ENCODE assay signal across 8 cellular contexts in genomic region chr5:134649163-134649916, GRCh38. TPM values are rescaled to one million over a fixed set of nuclear protein-coding genes. Genes with fewer than 3 reads are reported as not detected.
DNase-seq lines count a peak whose midpoint lies in the region; ATAC-seq and TF ChIP-seq lines count a peak whose summit lies in the region.

No MANE protein-coding gene starts in this region.

- H3K4me1 ChIP-seq in CD8-positive, alpha-beta memory T cell (ENCODE audit: insufficient read depth, low read length): peaks cover 10% of the 10 kb centered on the region
- H3K4me1 ChIP-seq in GM23248 (ENCODE audit: insufficient read depth) (peaks cover 15% of the 10 kb centered on the region), duodenal mucosa (ENCODE audit: control insufficient read depth in 1 of 2, insufficient read depth in 2 of 2, low read length in 2 of 2) (peaks cover 4 to 8% of the 10 kb centered on the region in 2 donors), uterus (no peaks in the 10 kb centered on the region)

- CTCF ChIA-PET in CD8-positive, alpha-beta memory T cell (lab: Charles Lee): no interaction called here
- CTCF ChIA-PET in RWPE1 (lab: Yijun Ruan, JAX): no interaction called here

- POLR2A ChIA-PET in CD8-positive, alpha-beta memory T cell (lab: Charles Lee): interaction anchor here (1.0 to 1.2 kb wide), 3 partner anchors 15 to 681 kb away, joined by 3 to 6 read pairs (median 5); partner anchors contain the start of genes C5orf15 and UBE2B
- POLR2A ChIA-PET in RWPE1 (lab: Yijun Ruan, JAX; ENCODE audit: low non-redundant PET): interaction anchor here (0.6 to 1.1 kb wide), 2 partner anchors 11 to 278 kb away, joined by 3 to 9 read pairs; partner anchors contain the start of gene UBE2B

- no peaks in the 10 kb centered on the region for H3K27me3 Mint-ChIP-seq in CD8-positive, alpha-beta memory T cell
- no peaks in the 10 kb centered on the region for H3K27me3 Mint-ChIP-seq in mesothelial cell of epicardium (ENCODE audit: low read depth)

- H3K9ac ChIP-seq in GM23248 (peak overlapping the region; percentile 97), duodenal mucosa (ENCODE audit: low read depth in 1 of 2, low read length in 2 of 2) (peak overlapping the region; percentile 99 to 100)

- peak overlapping the region; percentile 71 for H3K4me3 ChIP-seq in CD8-positive, alpha-beta memory T cell (ENCODE audit: low read length)
- H3K4me3 ChIP-seq in GM23248 (peak overlapping the region; percentile 92), duodenal mucosa (ENCODE audit: low read depth in 1 of 2, low read length in 2 of 2) (peak overlapping the region; percentile 96 to 99), uterus (peak overlapping the region; percentile 83 to 94)

- peak overlapping the region; percentile 96 to 100 (median 98) for H3K27ac Mint-ChIP-seq in CD8-positive, alpha-beta memory T cell
- H3K27ac Mint-ChIP-seq in mesothelial cell of epicardium: peak overlapping the region; percentile 98

- DNase-seq in CD8-positive, alpha-beta memory T cell: peak in 3 of 5 donors; percentile 1 to 16 (median 7)
- DNase-seq in GM23248 (peak; percentile 54), RWPE1 (ENCODE audit: low spot score) (peak; percentile 45), mesothelial cell of epicardium (ENCODE audit: low spot score in 2 of 2, unreplicated experiment in 2 of 2) (no peak), uterus (peak in 1 of 2 donors; percentile 31), NCI-H2107 treated with DMSO at 0.1 percent for 48 hours (lab: John Stamatoyannopoulos, UW; ENCODE audit: unreplicated experiment) (no peak)

- H3K4me2 ChIP-seq in GM23248 (ENCODE audit: unreplicated experiment): peak overlapping the region; percentile 98

- H3K36me3 ChIP-seq in CD8-positive, alpha-beta memory T cell (ENCODE audit: insufficient read depth, low read length): no peaks in the 10 kb centered on the region
- H3K36me3 ChIP-seq in GM23248 (ENCODE audit: low read depth) (no peaks in the 10 kb centered on the region), duodenal mucosa (ENCODE audit: control insufficient read depth in 1 of 2, insufficient read depth in 2 of 2, low read length in 2 of 2) (peaks cover 0 to 4% of the 10 kb centered on the region in 2 donors), uterus (no peaks in the 10 kb centered on the region)

- no peaks in the 10 kb centered on the region for H3K9me3 ChIP-seq in CD8-positive, alpha-beta memory T cell (ENCODE audit: low read length)
- H3K9me3 ChIP-seq in GM23248 (ENCODE audit: low read depth): no peaks in the 10 kb centered on the region
- no peaks in the 10 kb centered on the region for H3K9me3 ChIP-seq in duodenal mucosa (ENCODE audit: control insufficient read depth in 1 of 2, low read length in 2 of 2)
- H3K9me3 ChIP-seq in uterus: no peaks in the 10 kb centered on the region

- no peak for ATAC-seq in HG02588 (IDR thresholded peaks at IDR 0.05; ENCODE audit: unreplicated experiment)

- TF ChIP-seq CTCF in RWPE1 (conservative IDR thresholded peaks at IDR 0.05; ENCODE audit: low read depth) (no peak), mesothelial cell of epicardium (IDR thresholded peaks at IDR 0.05; ENCODE audit: unreplicated experiment) (no peak), uterus (IDR thresholded peaks at IDR 0.05) (no peak)

- H3K4me1 Mint-ChIP-seq in CD8-positive, alpha-beta memory T cell: peaks cover 22 to 38% (median 38%) of the 10 kb centered on the region in 3 donors
- H3K4me1 Mint-ChIP-seq in mesothelial cell of epicardium: peaks cover 19% of the 10 kb centered on the region

- peak overlapping the region; percentile 89 to 98 (median 95) for H3K4me3 Mint-ChIP-seq in CD8-positive, alpha-beta memory T cell
- peak overlapping the region; percentile 87 for H3K4me3 Mint-ChIP-seq in mesothelial cell of epicardium

- H3K9me3 Mint-ChIP-seq in CD8-positive, alpha-beta memory T cell: no peaks in the 10 kb centered on the region
- no peaks in the 10 kb centered on the region for H3K9me3 Mint-ChIP-seq in mesothelial cell of epicardium

- 1 to 2% methylated on average over 19 of the region's 19 CpGs for WGBS in GM23248 (ENCODE audit: low coverage in 1 of 2, low lambda C conversion rate in 2 of 2, missing lambda C conversion rate in 2 of 2), 2 experiments

- H2AFZ ChIP-seq in GM23248: peak overlapping the region; percentile 55

- peaks cover 0 to 14% (median 0%) of the 10 kb centered on the region in 3 donors for H3K36me3 Mint-ChIP-seq in CD8-positive, alpha-beta memory T cell
- peaks cover 3% of the 10 kb centered on the region for H3K36me3 Mint-ChIP-seq in mesothelial cell of epicardium

- H3K79me2 ChIP-seq in GM23248 (ENCODE audit: insufficient read depth): peaks cover 63% of the 10 kb centered on the region

- peak overlapping the region; percentile 93 for H3K27ac ChIP-seq in CD8-positive, alpha-beta memory T cell (ENCODE audit: low read depth, low read length)
- H3K27ac ChIP-seq in GM23248 (peak overlapping the region; percentile 98), RWPE1 (peak overlapping the region; percentile 96), duodenal mucosa (ENCODE audit: low read depth, low read length) (peak overlapping the region; percentile 95), uterus (peak overlapping the region; percentile 93 to 95)

- no peaks in the 10 kb centered on the region for H3K27me3 ChIP-seq in CD8-positive, alpha-beta memory T cell (ENCODE audit: insufficient read depth, low read length, poor library complexity, severe bottlenecking)
- no peaks in the 10 kb centered on the region for H3K27me3 ChIP-seq in GM23248 (replicated peaks; ENCODE audit: insufficient read depth)
- no peaks in the 10 kb centered on the region for H3K27me3 ChIP-seq in duodenal mucosa (ENCODE audit: control insufficient read depth in 1 of 2, insufficient read depth in 2 of 2, low read length in 2 of 2)
- H3K27me3 ChIP-seq in uterus: no peaks in the 10 kb centered on the region

- peaks cover 31% of the 10 kb centered on the region for H3F3A ChIP-seq in GM23248 (ENCODE audit: insufficient read depth)

- intact Hi-C loops in uterus (cut with DNase I; ENCODE audit: low total_unique reads): no loop called here

- in situ Hi-C loops in GM23248 (cut with MboI): no loop called here

- H3K9me2 ChIP-seq in GM23248 (ENCODE audit: insufficient read depth): no peaks in the 10 kb centered on the region

- no peaks in the 10 kb centered on the region; the same call in none of the 2 replicates for H4K20me1 ChIP-seq in GM23248 (ENCODE audit: insufficient read depth)

- no peak for TF ChIP-seq POLR2A in uterus (IDR thresholded peaks at IDR 0.05)

RNA-seq across cellular contexts. Expression of gene SEC24A, which starts 0.8 kb away (rescaled TPM):
- 10 to 100 TPM; 18.8 to 21.2 TPM for total RNA-seq in CD8-positive, alpha-beta memory T cell
- polyA plus RNA-seq in CD8-positive, alpha-beta memory T cell: 8.1 TPM
- total RNA-seq in GM23248 (2014; rRNA removed; shearing (Covaris generic)): 32.0 and 41.7 TPM in 2 replicates
- 19.3 and 19.7 TPM in 2 replicates for polyA plus RNA-seq in GM23248 (2016; fragmentation: Nextera tagmentation; extraction: Ambion mirVana)
- 27.4 to 29.5 TPM (median 29.3 TPM) in 3 replicates for total RNA-seq in mesothelial cell of epicardium
- 10 to 100 TPM in 3 of 4 donors, 1 to 10 TPM in 1; 7.2 to 51.3 (median 30.7) TPM for total RNA-seq in uterus

RNA-seq across cellular contexts. Expression of gene SAR1B, which starts 16.7 kb away (rescaled TPM):
- 10 to 100 TPM; 59.7 to 61.5 TPM for total RNA-seq in CD8-positive, alpha-beta memory T cell
- 46.4 TPM for polyA plus RNA-seq in CD8-positive, alpha-beta memory T cell
- 40.7 and 57.2 TPM in 2 replicates for total RNA-seq in GM23248 (2014; rRNA removed; shearing (Covaris generic))
- 87.4 and 89.2 TPM in 2 replicates for polyA plus RNA-seq in GM23248 (2016; fragmentation: Nextera tagmentation; extraction: Ambion mirVana)
- total RNA-seq in mesothelial cell of epicardium (26.1 to 30.4 TPM (median 30.2 TPM) in 3 replicates), uterus (100 to 1,000 TPM in 1 of 4 donors, 10 to 100 TPM in 3; 38.0 to 612 (median 81.9) TPM)

Comparison
In these comparisons a context has a peak if more than half of its experiments do, and no peak if none do; other contexts are left out.
1. DNase-seq: peak in CD8-positive, alpha-beta memory T cell (3 of 5), GM23248 (single experiment) and RWPE1 (single experiment); none in mesothelial cell of epicardium (0 of 2) and NCI-H2107 treated with DMSO at 0.1 percent for 48 hours (single experiment).
2. Peak in every context shown above with its lines, with median percentiles within 50 percentile points of each other: H3K27ac ChIP-seq and H3K4me3 ChIP-seq.